Comparison of ENCODE assay signal across 5 cellular contexts in genomic region chr7:152284998-152285397, GRCh38.
DNase-seq lines count a peak whose midpoint lies in the region; ATAC-seq, FAIRE-seq and TF ChIP-seq lines count a peak whose summit lies in the region.
"Not testable (repeated sequence)": the region's sequence is repeated elsewhere in the genome, so short reads cannot be mapped to it uniquely, and the experiment has no call there.

No MANE protein-coding gene starts in this region.

- not testable (repeated sequence) for H3K23ac ChIP-seq in H1 (ENCODE audit: insufficient read length)

- not testable (repeated sequence) for DNase-seq in GM12892 (ENCODE audit: insufficient read length); HTR-8/SVneo (ENCODE audit: insufficient read length, low spot score); H1 (ENCODE audit: low read depth in 1 of 2, low spot score in 2 of 2); upper lobe of left lung

- H4K91ac ChIP-seq in H1 (replicated peaks; ENCODE audit: insufficient read length, low read length), result not testable (repeated sequence)

- POLR2A ChIA-PET in H1 (lab: Charles Lee; ENCODE audit: partially characterized antibody), result not testable (repeated sequence)

- H3K9ac ChIP-seq in H1 (replicated peaks in 1 of 4; ENCODE audit: extremely low read depth in 1 of 4, low read depth in 3 of 4, low read length in 3 of 4), result not testable (repeated sequence)

- not testable (repeated sequence) for TF ChIP-seq CTCF in H1 (IDR thresholded peaks at IDR 0.05; ENCODE audit: control extremely low read depth in 1 of 3, insufficient read depth in 1 of 3, low read depth in 1 of 3, low read length in 3 of 3); gastroesophageal sphincter (IDR thresholded peaks at IDR 0.05); upper lobe of left lung (IDR thresholded peaks at IDR 0.05)

- H2BK5ac ChIP-seq in H1 (ENCODE audit: low read depth, low read length), result not testable (repeated sequence)

- not testable (repeated sequence) for H3K4ac ChIP-seq in H1 (replicated peaks; ENCODE audit: insufficient read length, low read depth, low read length)

- TF ChIP-seq EP300 in H1 (IDR thresholded peaks at IDR 0.05; ENCODE audit: borderline replicate concordance in 1 of 2, low read depth in 2 of 2, low read length in 2 of 2); gastroesophageal sphincter (IDR thresholded peaks at IDR 0.05); upper lobe of left lung (IDR thresholded peaks at IDR 0.05): not testable (repeated sequence)

- H2BK120ac ChIP-seq in H1 (replicated peaks; ENCODE audit: low read depth, low read length), result not testable (repeated sequence)

- H3K4me2 ChIP-seq in H1 (ENCODE audit: insufficient read depth in 1 of 2, low read depth in 2 of 2, low read length in 2 of 2), result not testable (repeated sequence)

- TF ChIP-seq RAD21 in H1 (IDR thresholded peaks at IDR 0.05 in 1 of 2, conservative IDR thresholded peaks at IDR 0.05 in 1 of 2; ENCODE audit: low read depth in 2 of 2, low read length in 2 of 2), result not testable (repeated sequence)

- CTCF ChIA-PET in H1 (lab: Charles Lee; ENCODE audit: partially characterized antibody), result not testable (repeated sequence)

- not testable (repeated sequence) for H4K20me1 ChIP-seq in H1 (replicated peaks in 1 of 2; ENCODE audit: control insufficient read depth in 1 of 2, insufficient read depth in 2 of 2, low read length in 2 of 2)

- H2BK20ac ChIP-seq in H1 (ENCODE audit: low read length), result not testable (repeated sequence)

- not testable (repeated sequence) for H2AFZ ChIP-seq in H1 (ENCODE audit: low read length)

- not testable (repeated sequence) for H3K9me3 ChIP-seq in H1 (ENCODE audit: insufficient read depth in 2 of 2, low read depth in 1 of 2, low read length in 1 of 2)
- H3K9me3 ChIP-seq in gastroesophageal sphincter, result peaks cover 0 to 19% (median 0%) of the 10 kb centered on the region in 3 donors
- peaks cover 0 to 12% (median 2%) of the 10 kb centered on the region in 4 donors for H3K9me3 ChIP-seq in upper lobe of left lung

- TF ChIP-seq POLR2A in GM12892 (IDR thresholded peaks at IDR 0.05; ENCODE audit: low read depth, low read length); H1 (IDR thresholded peaks at IDR 0.05; ENCODE audit: control extremely low read depth in 1 of 2, low read depth in 2 of 2, low read length in 2 of 2); gastroesophageal sphincter (IDR thresholded peaks at IDR 0.05); upper lobe of left lung (IDR thresholded peaks at IDR 0.05): not testable (repeated sequence)

- not testable (repeated sequence) for H2BK15ac ChIP-seq in H1 (ENCODE audit: low read length)

- H3K36me3 ChIP-seq in H1 (ENCODE audit: control insufficient read depth in 2 of 4, insufficient read depth in 4 of 4, low read length in 3 of 4); gastroesophageal sphincter; upper lobe of left lung: not testable (repeated sequence)

- not testable (repeated sequence) for H4K5ac ChIP-seq in H1 (ENCODE audit: insufficient read length, low read depth, low read length)

- ATAC-seq in gastroesophageal sphincter (peak; percentile 34), upper lobe of left lung (ENCODE audit: low FRiP score in 2 of 2) (peak; percentile 33 to 54)

- 82% methylated on average over 3 of the region's 3 CpGs; no CpG with 5 or more reads in 1 of the 2 experiments for whole genome bisulfite sequencing in H1 (ENCODE audit: extremely low coverage in 1 of 2, insufficient coverage in 1 of 2, insufficient read length in 1 of 2, insufficient replicate concordance in 2 of 2, low coverage in 1 of 2, low lambda C conversion rate in 2 of 2, missing lambda C conversion rate in 1 of 2), 2 experiments
- WGBS in gastroesophageal sphincter (ENCODE audit: low coverage in 1 of 2), 2 donors, result 60 to 73% methylated on average over 3 of the region's 3 CpGs
- WGBS in upper lobe of left lung, 2 donors, result 70 to 76% methylated on average over 3 of the region's 3 CpGs

- H3K79me1 ChIP-seq in H1 (ENCODE audit: low read depth, low read length), result not testable (repeated sequence)

- H3K27me3 ChIP-seq in H1 (replicated peaks in 1 of 4; ENCODE audit: control insufficient read depth in 3 of 4, extremely low read depth in 1 of 4, insufficient read depth in 3 of 4, low read length in 3 of 4); gastroesophageal sphincter; upper lobe of left lung: not testable (repeated sequence)

- not testable (repeated sequence) for H3K23me2 ChIP-seq in H1 (ENCODE audit: low read depth, low read length)

- not testable (repeated sequence) for H3K56ac ChIP-seq in H1 (replicated peaks; ENCODE audit: insufficient read length, low read depth, low read length)

- not testable (repeated sequence) for H3K4me3 ChIP-seq in H1 (ENCODE audit: extremely low read depth in 1 of 4, insufficient read depth in 2 of 4, low read depth in 3 of 4, low read length in 4 of 4); gastroesophageal sphincter; upper lobe of left lung

- not testable (repeated sequence) for H2BK12ac ChIP-seq in H1 (ENCODE audit: low read depth, low read length)

- H3K14ac ChIP-seq in H1 (ENCODE audit: insufficient read length), result not testable (repeated sequence)

- H2AK5ac ChIP-seq in H1 (ENCODE audit: low read depth, low read length), result not testable (repeated sequence)

- FAIRE-seq in GM12892 (lab: Jason Lieb, UNC) (peak; percentile 40), HTR-8/SVneo (lab: Jason Lieb, UNC) (peak; percentile 55), H1 (lab: Jason Lieb, UNC) (peak; percentile 88)

- not testable (repeated sequence) for H3K27ac ChIP-seq in H1 (ENCODE audit: low read depth, low read length); gastroesophageal sphincter; upper lobe of left lung

- not testable (repeated sequence) for H3K79me2 ChIP-seq in H1 (ENCODE audit: control insufficient read depth in 1 of 2, insufficient read depth in 2 of 2, low read length in 2 of 2)

- H3K4me1 ChIP-seq in H1 (replicated peaks in 1 of 4; ENCODE audit: control insufficient read depth in 3 of 4, insufficient read depth in 4 of 4, low read length in 3 of 4); gastroesophageal sphincter; upper lobe of left lung: not testable (repeated sequence)

- not testable (repeated sequence) for H3K18ac ChIP-seq in H1 (ENCODE audit: extremely low read depth, low read length)

- H4K8ac ChIP-seq in H1 (ENCODE audit: extremely low read depth, insufficient read depth, low read length), result not testable (repeated sequence)
